ENCODE assay signal across 15 cellular contexts in the genomic region with DNA sequence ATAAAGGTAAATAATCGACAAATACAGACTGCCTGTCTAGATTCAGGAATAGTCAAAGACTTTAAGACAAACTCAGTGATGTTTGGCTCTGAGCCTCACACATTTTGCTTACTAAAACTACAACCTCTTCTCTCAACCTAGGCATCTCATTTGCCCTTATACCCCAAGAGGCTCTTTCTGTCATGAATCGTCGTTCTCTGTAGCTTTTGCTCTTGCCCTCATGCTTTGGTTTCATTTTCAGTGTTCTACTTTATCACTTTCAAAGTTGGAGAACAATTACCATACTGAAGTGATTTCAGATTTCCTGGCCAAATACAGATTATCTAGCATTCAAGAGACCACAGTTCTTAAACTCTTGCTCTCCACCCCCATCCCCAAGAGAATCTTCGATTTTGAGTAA.
"Had no signal": no experiment of that assay in that cellular context is flagged by ENCODE, and none has a peak within 500 bp of the region (broad histone marks: within the 10 kb centered on the region; RNA-seq: fewer than 3 reads in every experiment).

No MANE protein-coding gene starts in this region.

- H3K27me3 ChIP-seq: adrenal gland, gastroesophageal sphincter had no signal

- ATAC-seq: activated CD8-positive, alpha-beta T cell treated with anti-CD3 and anti-CD28 coated beads for 36 hours; gastroesophageal sphincter; stimulated activated naive CD8-positive, alpha-beta T cell treated with anti-CD3 and anti-CD28 coated beads, Interleukin-15, amount 100 ng/mL, for 72 hours had no signal

- H3K9ac ChIP-seq: parathyroid adenoma had no signal

- H3K27me3 Mint-ChIP-seq: activated CD8-positive, alpha-beta T cell treated with anti-CD3 and anti-CD28 coated beads for 36 hours; activated naive CD4-positive, alpha-beta T cell treated with anti-CD3 and anti-CD28 coated beads, Interleukin-2, amount 10 ng/mL, durations not matched to agents 7 days and 5 days; stimulated activated naive CD8-positive, alpha-beta T cell treated with anti-CD3 and anti-CD28 coated beads, Interleukin-15, amount 100 ng/mL, for 72 hours had no signal

- H3K27ac Mint-ChIP-seq: activated CD8-positive, alpha-beta T cell treated with anti-CD3 and anti-CD28 coated beads for 36 hours; activated naive CD4-positive, alpha-beta T cell treated with anti-CD3 and anti-CD28 coated beads, Interleukin-2, amount 10 ng/mL, durations not matched to agents 7 days and 5 days; activated T-helper 2 cell treated with anti-CD3 and anti-CD28 coated beads, Interferon-gamma antibody, Interleukin-2, Interleukin-4, amounts not matched to agents 10 μg/mL and 5 μg/mL and 100 μg/mL, durations not matched to agents 14 hours and 24 hours and 36 hours; stimulated activated naive CD8-positive, alpha-beta T cell treated with anti-CD3 and anti-CD28 coated beads, Interleukin-15, amount 100 ng/mL, for 72 hours had no signal

- H2AFZ ChIP-seq: parathyroid adenoma had no signal

- H3K4me3 ChIP-seq: adrenal gland, gastroesophageal sphincter, thoracic aorta had no signal

- H3K4me3 Mint-ChIP-seq: activated CD8-positive, alpha-beta T cell treated with anti-CD3 and anti-CD28 coated beads for 36 hours; activated naive CD4-positive, alpha-beta T cell treated with anti-CD3 and anti-CD28 coated beads, Interleukin-2, amount 10 ng/mL, durations not matched to agents 7 days and 5 days; stimulated activated naive CD8-positive, alpha-beta T cell treated with anti-CD3 and anti-CD28 coated beads, Interleukin-15, amount 100 ng/mL, for 72 hours had no signal

- H3K79me2 ChIP-seq: parathyroid adenoma had no signal

- H3K4me1 ChIP-seq: adrenal gland, gastroesophageal sphincter, parathyroid adenoma had no signal

- H3K9me3 ChIP-seq: adrenal gland, gastroesophageal sphincter, thoracic aorta had no signal

- H3K27ac ChIP-seq: adrenal gland, gastroesophageal sphincter, parathyroid adenoma, thoracic aorta had no signal

- H3K36me3 ChIP-seq: adrenal gland, gastroesophageal sphincter, thoracic aorta had no signal

- H3K9me3 Mint-ChIP-seq: activated CD8-positive, alpha-beta T cell treated with anti-CD3 and anti-CD28 coated beads for 36 hours; activated naive CD4-positive, alpha-beta T cell treated with anti-CD3 and anti-CD28 coated beads, Interleukin-2, amount 10 ng/mL, durations not matched to agents 7 days and 5 days; activated T-helper 2 cell treated with anti-CD3 and anti-CD28 coated beads, Interferon-gamma antibody, Interleukin-2, Interleukin-4, amounts not matched to agents 10 μg/mL and 5 μg/mL and 100 μg/mL, durations not matched to agents 14 hours and 24 hours and 36 hours had no signal

- H3K4me1 Mint-ChIP-seq: activated naive CD4-positive, alpha-beta T cell treated with anti-CD3 and anti-CD28 coated beads, Interleukin-2, amount 10 ng/mL, durations not matched to agents 7 days and 5 days had no signal

- H3K36me3 Mint-ChIP-seq: activated naive CD4-positive, alpha-beta T cell treated with anti-CD3 and anti-CD28 coated beads, Interleukin-2, amount 10 ng/mL, durations not matched to agents 7 days and 5 days had no signal

- DNase-seq: activated CD4-positive, alpha-beta T cell treated with anti-CD3 and anti-CD28 coated beads for 4 hours; activated CD8-positive, alpha-beta T cell treated with anti-CD3 and anti-CD28 coated beads for 36 hours; activated naive CD4-positive, alpha-beta T cell treated with anti-CD3 and anti-CD28 coated beads, Interleukin-2, amount 10 ng/mL, durations not matched to agents 7 days and 5 days; adrenal gland; caudate nucleus; cortex of kidney; effector CD8-positive, alpha-beta T cell; hippocampal formation; stimulated activated CD4-positive, alpha-beta T cell treated with anti-CD3 and anti-CD28 coated beads, Interleukin-4, amount 100 ng/mL, for 1 hour; stimulated activated CD8-positive, alpha-beta memory T cell treated with anti-CD3 and anti-CD28 coated beads, Interleukin-4, amount 100 ng/mL, for 48 hours; stimulated activated naive CD8-positive, alpha-beta T cell treated with anti-CD3 and anti-CD28 coated beads, Interleukin-15, amount 100 ng/mL, for 72 hours had no signal
